ENCODE assay signal across 20 cellular contexts in the genomic region with DNA sequence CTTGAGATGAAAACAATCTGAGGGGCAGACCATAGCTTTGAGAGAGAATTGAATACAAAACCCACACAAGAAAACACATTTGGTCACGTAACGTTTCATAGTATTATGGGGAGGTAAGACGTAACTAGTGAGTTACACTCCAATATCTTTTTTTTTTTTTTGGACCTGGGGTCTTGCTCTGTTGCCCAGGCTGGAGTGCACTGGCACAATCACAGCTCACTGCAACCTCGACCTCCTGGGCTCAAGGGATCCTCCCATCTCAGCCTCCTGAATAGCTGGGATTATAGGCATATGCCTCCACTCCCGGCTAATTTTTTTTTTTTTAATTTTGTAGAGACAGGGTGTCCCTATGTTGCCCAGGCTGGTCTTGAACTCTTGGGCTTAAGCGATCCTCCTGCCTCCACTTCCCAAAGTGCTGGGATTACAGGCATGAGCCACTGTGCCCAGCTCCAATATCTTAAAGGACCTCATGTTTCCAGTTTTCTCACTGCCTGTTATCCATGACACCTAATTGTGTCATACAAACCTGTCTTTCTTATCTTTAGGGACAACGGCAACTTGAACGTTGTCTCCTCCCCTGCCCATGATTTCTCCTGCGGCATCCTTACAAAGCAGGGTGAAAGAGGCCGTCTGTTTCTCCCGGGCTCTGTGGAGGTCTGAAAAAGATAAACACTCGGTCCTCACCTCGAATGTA. TPM values are rescaled to one million over a fixed set of nuclear protein-coding genes. Genes with fewer than 3 reads are reported as not detected.
DNase-seq lines count a peak whose midpoint lies in the region; ATAC-seq and TF ChIP-seq lines count a peak whose summit lies in the region.
"Had no signal": no experiment of that assay in that cellular context is flagged by ENCODE, and none has a peak within 500 bp of the region (broad histone marks: within the 10 kb centered on the region; RNA-seq: fewer than 3 reads in every experiment).

No MANE protein-coding gene starts in this region.

- H2BK12ac ChIP-seq in H9 (ENCODE audit: insufficient read length, low read depth, low read length) = no peak overlapping the region

- H3K23me2 ChIP-seq in H9 (ENCODE audit: insufficient read length, low read depth, low read length, poor library complexity, severe bottlenecking) = peaks cover 2% of the 10 kb centered on the region

- H2BK120ac ChIP-seq in H9 (ENCODE audit: low read depth, low read length, poor library complexity, severe bottlenecking) = no peak overlapping the region

- H3K27ac ChIP-seq in H9 (ENCODE audit: insufficient read length, low read depth, low read length) = no peak overlapping the region
- H3K27ac ChIP-seq in gastrocnemius medialis = peak overlapping the region; percentile 87 to 97 (median 92)
- H3K27ac ChIP-seq in esophagus squamous epithelium = no peak overlapping the region
- no peak overlapping the region for H3K27ac ChIP-seq in vagina
- H3K27ac ChIP-seq: 22Rv1, BLaER1, C4-2B had no signal

- H3K9ac ChIP-seq in H9 (ENCODE audit: extremely low read depth, insufficient read length, low read length) = no peak overlapping the region
- H3K9ac ChIP-seq: BLaER1 had no signal

- H3T11ph ChIP-seq in H9 (ENCODE audit: low read length) = no peak overlapping the region

- H3K9me3 Mint-ChIP-seq in H9 = no peaks in the 10 kb centered on the region
- no peaks in the 10 kb centered on the region for H3K9me3 Mint-ChIP-seq in WTC11
- H3K9me3 Mint-ChIP-seq in glutamatergic neuron (ENCODE audit: unreplicated experiment) = peaks cover 9% of the 10 kb centered on the region
- H3K9me3 Mint-ChIP-seq: CD4-positive, CD25-positive, alpha-beta regulatory T cell; CD8-positive, alpha-beta T cell; GM23338 had no signal

- no peak overlapping the region for H2BK20ac ChIP-seq in H9 (ENCODE audit: low read depth, low read length, poor library complexity, severe bottlenecking)

- H4K8ac ChIP-seq in H9 (replicated peaks; ENCODE audit: insufficient read length, low read depth, low read length) = no peak overlapping the region

- no peak overlapping the region for H2AFZ ChIP-seq in H9 (ENCODE audit: low read length)
- H2AFZ ChIP-seq: GM23338 had no signal

- no peak overlapping the region for H3K4me3 ChIP-seq in gastrocnemius medialis
- H3K4me3 ChIP-seq in esophagus squamous epithelium = no peak overlapping the region
- H3K4me3 ChIP-seq in vagina = no peak overlapping the region
- H3K4me3 ChIP-seq: BLaER1, GM12878, GM23338, HAP-1 had no signal

- no peak overlapping the region for H3K14ac ChIP-seq in H9 (ENCODE audit: insufficient read depth, low read length)

- POLR2A ChIA-PET in WTC11 (lab: Charles Lee) = no interaction called here

- H3K18ac ChIP-seq in H9 (ENCODE audit: insufficient read length, low read depth, low read length) = no peak overlapping the region

- no peak overlapping the region for H3K56ac ChIP-seq in H9 (ENCODE audit: insufficient read length, low read depth, low read length)

- H4K5ac ChIP-seq in H9 (ENCODE audit: insufficient read length, low read depth, low read length) = no peak overlapping the region

- in situ Hi-C loops in gastrocnemius medialis (cut with MboI; ENCODE audit: low sequenced_read_pairs in 4 of 4) = no loop called here

- TF ChIP-seq POLR2A in gastrocnemius medialis (IDR thresholded peaks at IDR 0.05) (no peak), esophagus squamous epithelium (IDR thresholded peaks at IDR 0.05) (no peak), vagina (IDR thresholded peaks at IDR 0.05) (no peak)

- H4K20me1 ChIP-seq in H9 (ENCODE audit: control insufficient read depth, insufficient read depth, insufficient read length) = no peaks in the 10 kb centered on the region
- H4K20me1 ChIP-seq: BLaER1 had no signal

- DNase-seq in H9 = no peak
- no peak for DNase-seq in WTC11 (ENCODE audit: low spot score)
- no peak for DNase-seq in glutamatergic neuron
- DNase-seq in gastrocnemius medialis = no peak
- no peak for DNase-seq in esophagus squamous epithelium (lab: John Stamatoyannopoulos, UW)
- DNase-seq in HT-29 (ENCODE audit: low spot score) = no peak
- no peak for DNase-seq in vagina (ENCODE audit: extremely low spot score in 2 of 2)
- DNase-seq: CD4-positive, CD25-positive, alpha-beta regulatory T cell; CD8-positive, alpha-beta T cell; DMS 273 treated with DMSO at 0.1 percent for 48 hours; DMS79; EL; GDM1 had no signal

- no peaks in the 10 kb centered on the region for H3K79me1 ChIP-seq in H9 (ENCODE audit: insufficient read depth, low read depth, low read length, poor library complexity, severe bottlenecking)

- no peak overlapping the region for H2BK15ac ChIP-seq in H9 (ENCODE audit: low read depth, low read length)

- no peaks in the 10 kb centered on the region for H3K79me2 ChIP-seq in H9 (ENCODE audit: insufficient read depth, low read length)

- peaks cover 21 to 24% of the 10 kb centered on the region in 2 experiments for H3K4me1 Mint-ChIP-seq in H9
- H3K4me1 Mint-ChIP-seq in WTC11 = peaks cover 14% of the 10 kb centered on the region
- peaks cover 20% of the 10 kb centered on the region for H3K4me1 Mint-ChIP-seq in glutamatergic neuron (ENCODE audit: low read depth, unreplicated experiment)

- H3K4me1 ChIP-seq in H9 (ENCODE audit: insufficient read depth, low read length) (peaks cover 4% of the 10 kb centered on the region; the same call in 1 of the 2 replicates), gastrocnemius medialis (peaks cover 43 to 57% of the 10 kb centered on the region in 2 donors), esophagus squamous epithelium (peaks cover 5 to 11% (median 6%) of the 10 kb centered on the region in 3 donors), vagina (peaks cover 7% of the 10 kb centered on the region)

- H2BK5ac ChIP-seq in H9 (ENCODE audit: insufficient read length, low read length) = no peak overlapping the region

- no peak overlapping the region for H4K91ac ChIP-seq in H9 (ENCODE audit: insufficient read length, low read depth, low read length)

- TF ChIP-seq CTCF in H9 (conservative IDR thresholded peaks at IDR 0.05) (no peak), WTC11 (IDR thresholded peaks at IDR 0.05) (no peak), glutamatergic neuron (IDR thresholded peaks at IDR 0.05; ENCODE audit: partially characterized antibody, unreplicated experiment) (no peak), gastrocnemius medialis (IDR thresholded peaks at IDR 0.05 in 4 of 5, conservative IDR thresholded peaks at IDR 0.05 in 1 of 5) (no peak), esophagus squamous epithelium (IDR thresholded peaks at IDR 0.05) (no peak), vagina (IDR thresholded peaks at IDR 0.05) (no peak)

- no peak overlapping the region for H2AK5ac ChIP-seq in H9 (ENCODE audit: insufficient read length, low read length)

- intact Hi-C loops in gastrocnemius medialis (cut with DNase I; ENCODE audit: low total_unique reads) (no loop called here), esophagus squamous epithelium (cut with DNase I) (no loop called here), vagina (cut with DNase I) (no loop called here)

- no peak for ATAC-seq in WTC11
- ATAC-seq in gastrocnemius medialis = no peak
- ATAC-seq: CD8-positive, alpha-beta T cell; GM12878; GM23338 had no signal

- H3K4ac ChIP-seq in H9 (ENCODE audit: low read depth, low read length) = no peak overlapping the region

- H3K27me3 Mint-ChIP-seq in H9 (ENCODE audit: low read depth) = no peaks in the 10 kb centered on the region; the same call in 1 of the 2 replicates
- no peaks in the 10 kb centered on the region for H3K27me3 Mint-ChIP-seq in WTC11 (ENCODE audit: low read depth)
- peaks cover 2% of the 10 kb centered on the region for H3K27me3 Mint-ChIP-seq in glutamatergic neuron (ENCODE audit: unreplicated experiment)
- H3K27me3 Mint-ChIP-seq: B cell; CD4-positive, CD25-positive, alpha-beta regulatory T cell had no signal

- CTCF ChIA-PET in WTC11 (lab: Charles Lee) = interaction anchor here (1.2 to 1.9 kb wide), 2 partner anchors 12 to 168 kb away, joined by 4 to 8 read pairs (median 5); no protein-coding TSS in a partner anchor

- peaks cover 0 to 39% of the 10 kb centered on the region in 2 donors for H3K36me3 ChIP-seq in gastrocnemius medialis
- peaks cover 0 to 19% (median 0%) of the 10 kb centered on the region in 3 donors for H3K36me3 ChIP-seq in esophagus squamous epithelium
- peaks cover 0 to 11% of the 10 kb centered on the region in 2 donors for H3K36me3 ChIP-seq in vagina

- H3K4me3 Mint-ChIP-seq in H9 = no peak overlapping the region
- H3K4me3 Mint-ChIP-seq in WTC11 = no peak overlapping the region
- no peak overlapping the region for H3K4me3 Mint-ChIP-seq in glutamatergic neuron (ENCODE audit: unreplicated experiment)
- H3K4me3 Mint-ChIP-seq: B cell; CD4-positive, CD25-positive, alpha-beta regulatory T cell; CD8-positive, alpha-beta T cell; GM23338 had no signal

- H3K9me3 ChIP-seq in H9 (ENCODE audit: control insufficient read depth, low read depth, low read length) = no peaks in the 10 kb centered on the region
- H3K9me3 ChIP-seq in gastrocnemius medialis = no peaks in the 10 kb centered on the region
- no peaks in the 10 kb centered on the region for H3K9me3 ChIP-seq in esophagus squamous epithelium
- H3K9me3 ChIP-seq in vagina = no peaks in the 10 kb centered on the region
- H3K9me3 ChIP-seq: BLaER1, HAP-1 had no signal

- H3K27me3 ChIP-seq in H9 (ENCODE audit: insufficient read depth, low read length) (no peaks in the 10 kb centered on the region), gastrocnemius medialis (no peaks in the 10 kb centered on the region), esophagus squamous epithelium (no peaks in the 10 kb centered on the region), vagina (no peaks in the 10 kb centered on the region)

- H3K36me3 Mint-ChIP-seq in H9 (ENCODE audit: insufficient read depth in 1 of 3, low read depth in 3 of 3) (peaks cover 18 to 52% (median 47%) of the 10 kb centered on the region in 3 experiments; a peak in 6 of 7 replicates), WTC11 (peaks cover 37% of the 10 kb centered on the region), glutamatergic neuron (ENCODE audit: unreplicated experiment) (no peaks in the 10 kb centered on the region)
- H3K36me3 Mint-ChIP-seq: CD4-positive, CD25-positive, alpha-beta regulatory T cell; CD8-positive, alpha-beta T cell had no signal

- H3K4me2 ChIP-seq in H9 (ENCODE audit: insufficient read depth, insufficient read length, low read length) = no peak overlapping the region
- H3K4me2 ChIP-seq: BLaER1, GM23338 had no signal

- no CpG with 5 or more reads among the region's 13 CpGs for WGBS in H9 (ENCODE audit: extremely low coverage, insufficient read length, low lambda C conversion rate)
- 89 to 90% methylated on average over 13 of the region's 13 CpGs for WGBS in esophagus squamous epithelium, 2 donors

- H3K27ac Mint-ChIP-seq in H9 = peak overlapping the region in 2 of 3 experiments; percentile 8 to 36; a peak in 3 of 7 replicates
- H3K27ac Mint-ChIP-seq in WTC11 = 0 out of 2 replicates have a peak overlapping the region, but pooled peaks have one; percentile 10
- H3K27ac Mint-ChIP-seq in glutamatergic neuron (ENCODE audit: unreplicated experiment) = peak overlapping the region; percentile 50
- H3K27ac Mint-ChIP-seq: B cell; CD8-positive, alpha-beta T cell; GM23338 had no signal

- H3K23ac ChIP-seq in H9 (ENCODE audit: insufficient read length, low read depth, low read length) = no peak overlapping the region

RNA-seq across cellular contexts. Expression of a gene that starts 5.3 kb away (rescaled TPM):
- 10.3 and 11.7 TPM in 2 replicates for total RNA-seq in H9 (2021)
- total RNA-seq in WTC11 (2021) = 11.8 to 17.7 TPM (median 15.7 TPM) in 3 replicates
- 6.7 TPM for total RNA-seq in glutamatergic neuron (ENCODE audit: unreplicated experiment)
- 1 to 10 TPM; 2.4 to 9.4 (median 5.2) TPM for total RNA-seq in gastrocnemius medialis
- total RNA-seq in esophagus squamous epithelium = 1 to 10 TPM in 1 of 4 donors, under 1 TPM in 3; 0.38 to 1.1 (median 0.60) TPM
- 0.94 and 1.5 TPM in 2 replicates for total RNA-seq in HT-29 (2014; rRNA removed; shearing (Covaris generic))
- total RNA-seq in vagina = 5.6 TPM

RNA-seq across cellular contexts. Expression of a gene that starts 56.1 kb away (rescaled TPM):
- 83.5 and 86.4 TPM in 2 replicates for total RNA-seq in H9 (2021)
- total RNA-seq in WTC11 (2021) = 78.9 to 88.8 TPM (median 79.1 TPM) in 3 replicates
- total RNA-seq in glutamatergic neuron (ENCODE audit: unreplicated experiment) = 19.3 TPM
- total RNA-seq in gastrocnemius medialis = 10 to 100 TPM in 3 of 4 donors, 1 to 10 TPM in 1; 9.7 to 15.2 (median 12.2) TPM
- 10 to 100 TPM in 3 of 4 donors, 1 to 10 TPM in 1; 7.2 to 24.2 (median 19.2) TPM for total RNA-seq in esophagus squamous epithelium
- 27.8 and 29.5 TPM in 2 replicates for total RNA-seq in HT-29 (2014; rRNA removed; shearing (Covaris generic))
- total RNA-seq in vagina = 7.6 TPM

Comparison
In these comparisons a context has a peak if more than half of its experiments do, and no peak if none do; other contexts are left out.
1. H3K27ac ChIP-seq: peak in gastrocnemius medialis (4 of 4); none in H9 (single experiment), esophagus squamous epithelium (0 of 4) and vagina (single experiment).
2. Peak in every context shown above with its lines, with median percentiles within 50 percentile points of each other: H3K27ac Mint-ChIP-seq.